Comparison of ENCODE assay signal across 31 cellular contexts in genomic region chr9:74795081-74795480, GRCh38.
DNase-seq lines count a peak whose midpoint lies in the region; ATAC-seq, FAIRE-seq and TF ChIP-seq lines count a peak whose summit lies in the region.
"Had no signal": no experiment of that assay in that cellular context is flagged by ENCODE, and none has a peak within 500 bp of the region (broad histone marks: within the 10 kb centered on the region; RNA-seq: fewer than 3 reads in every experiment).

No MANE protein-coding gene starts in this region.

- FAIRE-seq in keratinocyte (lab: Jason Lieb, UNC), result no peak
- FAIRE-seq: A204.1, A549, D721Med had no signal

- H3K79me2 ChIP-seq in keratinocyte (ENCODE audit: control insufficient read depth, insufficient read depth, low read length), result no peaks in the 10 kb centered on the region

- H3K9ac ChIP-seq in keratinocyte (ENCODE audit: control insufficient read depth, extremely low read depth, insufficient read depth, low read length), result no peak overlapping the region
- H3K9ac ChIP-seq: BLaER1; BLaER1 treated with 17β-estradiol and CSF1 and Interleukin-3, amounts not matched to agents 10 nM and 100 nM had no signal

- H3K27ac ChIP-seq in keratinocyte (ENCODE audit: control insufficient read depth, insufficient read depth, low read length), result no peak overlapping the region
- H3K27ac ChIP-seq: 22Rv1; A549; BLaER1; BLaER1 treated with 17β-estradiol and CSF1 and Interleukin-3, amounts not matched to agents 10 nM and 100 nM; C4-2B had no signal

- H3K4me1 ChIP-seq in keratinocyte (ENCODE audit: control insufficient read depth, extremely low read depth, insufficient read depth, low read length), result peaks cover 5% of the 10 kb centered on the region
- H3K4me1 ChIP-seq: A549, BE2C, Caco-2 had no signal

- H2AFZ ChIP-seq in keratinocyte (ENCODE audit: control insufficient read depth, low read length), result peak overlapping the region; percentile 58

- ATAC-seq in GM18868 (IDR thresholded peaks at IDR 0.05; ENCODE audit: unreplicated experiment), result no peak
- ATAC-seq: A549; CD8-positive, alpha-beta T cell had no signal

- no peaks in the 10 kb centered on the region for H3K36me3 ChIP-seq in keratinocyte (ENCODE audit: control insufficient read depth in 2 of 2, extremely low read depth in 1 of 2, insufficient read depth in 2 of 2, low read length in 2 of 2)
- H3K36me3 ChIP-seq: BE2C; BLaER1; BLaER1 treated with 17β-estradiol and CSF1 and Interleukin-3, amounts not matched to agents 10 nM and 100 nM had no signal

- H3K9me3 ChIP-seq in keratinocyte (ENCODE audit: control insufficient read depth, low read depth, low read length), result no peaks in the 10 kb centered on the region
- H3K9me3 ChIP-seq: A549; BE2C; BLaER1; BLaER1 treated with 17β-estradiol and CSF1 and Interleukin-3, amounts not matched to agents 10 nM and 100 nM; Caco-2 had no signal

- no peaks in the 10 kb centered on the region for H4K20me1 ChIP-seq in keratinocyte (ENCODE audit: control insufficient read depth, extremely low read depth, insufficient read depth, low read length)
- H4K20me1 ChIP-seq: BLaER1; BLaER1 treated with 17β-estradiol and CSF1 and Interleukin-3, amounts not matched to agents 10 nM and 100 nM had no signal

- DNase-seq in epithelial cell of esophagus (ENCODE audit: low read depth) (peak; percentile 15), keratinocyte (ENCODE audit: low read depth, low spot score) (no peak), AG08396 (ENCODE audit: low spot score) (no peak)
- DNase-seq: 8988T; ACHN; AML-193; BE2C; C1 segment of cervical spinal cord; Caco-2; Calu3; CD4-positive, alpha-beta memory T cell; CD4-positive, alpha-beta T cell; CD4-positive, CD25-positive, alpha-beta regulatory T cell; CD8-positive, alpha-beta memory T cell; CD8-positive, alpha-beta T cell; COR-L47; DMS 273 treated with DMSO at 0.1 percent for 48 hours; DMS153; DMS53; DMS79; DMS79 treated with DMSO at 0.1 percent for 48 hours; DND-41; EL had no signal

- H3K27me3 ChIP-seq in keratinocyte (ENCODE audit: control insufficient read depth, extremely low read depth, insufficient read depth, low read length), result no peaks in the 10 kb centered on the region
- H3K27me3 ChIP-seq: BE2C; BLaER1; BLaER1 treated with 17β-estradiol and CSF1 and Interleukin-3, amounts not matched to agents 10 nM and 100 nM had no signal

- no peak overlapping the region for H3K4me3 ChIP-seq in epithelial cell of esophagus (ENCODE audit: low read length)
- H3K4me3 ChIP-seq in keratinocyte (ENCODE audit: control insufficient read depth in 2 of 3, extremely low read depth in 1 of 3, insufficient read depth in 2 of 3, low read depth in 1 of 3, low read length in 3 of 3), result no peak overlapping the region
- H3K4me3 ChIP-seq: A549; BLaER1; BLaER1 treated with 17β-estradiol and CSF1 and Interleukin-3, amounts not matched to agents 10 nM and 100 nM had no signal

- H3K4me2 ChIP-seq in keratinocyte (ENCODE audit: control insufficient read depth, extremely low read depth, insufficient read depth, low read depth, low read length), result no peak overlapping the region
- H3K4me2 ChIP-seq: A549; BLaER1; BLaER1 treated with 17β-estradiol and CSF1 and Interleukin-3, amounts not matched to agents 10 nM and 100 nM had no signal

- dilution Hi-C loops in keratinocyte (cut with MboI; ENCODE audit: extremely low pct_ligation_motif_present, low sequenced_read_pairs), result no loop called here

- no peaks in the 10 kb centered on the region for H3K9me1 ChIP-seq in keratinocyte (ENCODE audit: control insufficient read depth, extremely low read depth, insufficient read depth, low read length)

- no peak for TF ChIP-seq CTCF in epithelial cell of esophagus (IDR thresholded peaks at IDR 0.05; ENCODE audit: insufficient read depth, low read depth, low read length, missing control alignments)
- no peak for TF ChIP-seq CTCF in keratinocyte (optimal IDR thresholded peaks at IDR 0.05 in 1 of 3, IDR thresholded peaks at IDR 0.05 in 1 of 3, conservative IDR thresholded peaks at IDR 0.05 in 1 of 3; ENCODE audit: extremely low read depth in 1 of 3, insufficient read depth in 2 of 3, low read length in 3 of 3)
